10 cellular contexts compared by ENCODE assay signal in genomic region chr22:34055525-34056200, GRCh38.
DNase-seq lines count a peak whose midpoint lies in the region; ATAC-seq and TF ChIP-seq lines count a peak whose summit lies in the region.
"Had no signal": no experiment of that assay in that cellular context is flagged by ENCODE, and none has a peak within 500 bp of the region (broad histone marks: within the 10 kb centered on the region; RNA-seq: fewer than 3 reads in every experiment).

No MANE protein-coding gene starts in this region.

- no peak overlapping the region for H3K4me3 ChIP-seq in RWPE2 (ENCODE audit: severe bottlenecking)
- H3K4me3 ChIP-seq: coronary artery had no signal

- TF ChIP-seq CTCF in RWPE2 (IDR thresholded peaks at IDR 0.05; ENCODE audit: poor library complexity, severe bottlenecking): peak; percentile 25

- H3K36me3 ChIP-seq in RWPE2 (ENCODE audit: low read depth): no peaks in the 10 kb centered on the region

- DNase-seq in NCI-H1417 (lab: John Stamatoyannopoulos, UW) (peak in 2 of 3 experiments; percentile 16 to 61), NCI-H1417 treated with DMSO at 0.1 percent for 48 hours (lab: John Stamatoyannopoulos, UW) (no peak), HT-29 (ENCODE audit: low spot score) (peak; percentile 64), RWPE2 (ENCODE audit: low spot score) (no peak), left lobe of liver (ENCODE audit: low spot score) (no peak), glomerular visceral epithelial cell (ENCODE audit: extremely low spot score) (no peak), DMS153 treated with DMSO at 0.1 percent for 48 hours (lab: John Stamatoyannopoulos, UW; ENCODE audit: unreplicated experiment) (no peak)
- DNase-seq: T-helper 1 cell had no signal

- no peaks in the 10 kb centered on the region for H3K4me1 ChIP-seq in RWPE2 (ENCODE audit: insufficient read depth, poor library complexity, severe bottlenecking)

- ATAC-seq in RWPE2 (ENCODE audit: low read depth) (no peak), left lobe of liver (peak; percentile 51), GM18519 (IDR thresholded peaks at IDR 0.05; ENCODE audit: low FRiP score, unreplicated experiment) (no peak)

- H3K27ac ChIP-seq in RWPE2 (ENCODE audit: poor library complexity, severe bottlenecking): no peak overlapping the region
- H3K27ac ChIP-seq: coronary artery had no signal

- H3K9me3 ChIP-seq in RWPE2 (ENCODE audit: severe bottlenecking): no peaks in the 10 kb centered on the region

- no peaks in the 10 kb centered on the region for H3K27me3 ChIP-seq in RWPE2 (ENCODE audit: insufficient read depth, poor library complexity, severe bottlenecking)

Comparison
In these comparisons a context has a peak if more than half of its experiments do, and no peak if none do; other contexts are left out.
1. DNase-seq: peak in NCI-H1417 (2 of 3) and HT-29 (single experiment); none in NCI-H1417 treated with DMSO at 0.1 percent for 48 hours (single experiment), RWPE2 (single experiment), left lobe of liver (single experiment), glomerular visceral epithelial cell (single experiment) and DMS153 treated with DMSO at 0.1 percent for 48 hours (single experiment).